Comparison of ENCODE assay signal across 8 cellular contexts in the genomic region with DNA sequence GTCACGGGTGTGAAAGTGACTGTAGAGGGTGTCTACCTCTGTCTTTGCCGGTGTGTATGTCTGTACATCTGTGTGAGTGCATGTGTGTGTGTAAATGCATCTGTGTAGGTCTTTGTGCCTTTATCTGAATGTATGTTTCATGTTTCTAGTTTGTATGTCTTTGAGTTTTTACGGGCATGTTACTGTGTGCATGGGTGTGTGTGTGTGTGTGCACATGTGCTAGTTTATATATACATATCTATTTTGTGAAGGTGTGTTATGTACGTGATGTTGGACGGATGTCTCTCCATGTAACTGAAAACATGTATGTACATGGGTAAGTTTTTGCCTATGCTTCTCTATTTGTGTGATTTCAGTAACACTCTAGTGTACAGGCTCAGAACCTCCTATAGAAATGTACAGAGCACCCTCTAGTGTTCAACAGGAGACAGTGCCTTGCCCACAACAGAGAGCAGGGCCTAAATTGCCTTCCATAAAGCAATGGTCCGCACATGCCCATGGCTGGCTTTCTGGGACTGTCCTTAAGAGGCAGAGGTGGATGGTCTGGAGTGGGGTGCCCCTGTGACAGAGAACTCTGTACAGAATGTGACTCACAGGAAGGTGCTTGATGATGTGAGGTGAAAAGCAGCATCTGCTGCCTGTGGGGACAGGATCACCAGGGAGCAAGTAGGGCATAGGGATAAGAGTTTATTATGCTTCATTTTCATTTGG.
DNase-seq lines count a peak whose midpoint lies in the region; ATAC-seq and TF ChIP-seq lines count a peak whose summit lies in the region.

No MANE protein-coding gene starts in this region.

- ATAC-seq in GM18499 (IDR thresholded peaks at IDR 0.05; ENCODE audit: insufficient read depth, unreplicated experiment): peak; percentile 97
- ATAC-seq in HG02763 (IDR thresholded peaks at IDR 0.05; ENCODE audit: unreplicated experiment): peak; percentile 98
- peak; percentile 93 to 94 for ATAC-seq in lower lobe of right lung

- no peaks in the 10 kb centered on the region for H3K9me3 ChIP-seq in lower lobe of right lung
- no peaks in the 10 kb centered on the region for H3K9me3 ChIP-seq in tibial nerve

- no peak overlapping the region for H3K27ac ChIP-seq in coronary artery
- no peak overlapping the region for H3K27ac ChIP-seq in lower lobe of right lung
- H3K27ac ChIP-seq in tibial nerve: no peak overlapping the region

- 46 to 48% methylated on average over 6 of the region's 6 CpGs for WGBS in tibial nerve, 2 donors

- TF ChIP-seq CTCF in coronary artery (IDR thresholded peaks at IDR 0.05) (peak; percentile 74), lower lobe of right lung (IDR thresholded peaks at IDR 0.05) (peak; percentile 91), tibial nerve (IDR thresholded peaks at IDR 0.05) (peak; percentile 72 to 85 (median 74))

- TF ChIP-seq POLR2A in tibial nerve (IDR thresholded peaks at IDR 0.05): no peak

- H3K36me3 ChIP-seq in lower lobe of right lung (no peaks in the 10 kb centered on the region), tibial nerve (no peaks in the 10 kb centered on the region)

- no peak for TF ChIP-seq EP300 in tibial nerve (IDR thresholded peaks at IDR 0.05)

- intact Hi-C loops in lower lobe of right lung (cut with DNase I): no loop called here

- peak; percentile 82 for DNase-seq in Ammon's horn (ENCODE audit: low spot score)
- peak; percentile 83 for DNase-seq in NAMALWA (ENCODE audit: low spot score)
- DNase-seq in SK-N-DZ (ENCODE audit: low spot score): peak; percentile 62
- no peak for DNase-seq in coronary artery (ENCODE audit: low spot score)
- no peak for DNase-seq in lower lobe of right lung
- peak in 1 of 2 donors; percentile 46 for DNase-seq in tibial nerve (ENCODE audit: low spot score in 2 of 2)

- H3K4me1 ChIP-seq in lower lobe of right lung (no peaks in the 10 kb centered on the region), tibial nerve (no peaks in the 10 kb centered on the region)

- H3K27me3 ChIP-seq in lower lobe of right lung (ENCODE audit: low read depth): no peaks in the 10 kb centered on the region
- no peaks in the 10 kb centered on the region for H3K27me3 ChIP-seq in tibial nerve

- no peak overlapping the region for H3K4me3 ChIP-seq in coronary artery
- no peak overlapping the region for H3K4me3 ChIP-seq in lower lobe of right lung
- H3K4me3 ChIP-seq in tibial nerve: no peak overlapping the region

Comparison
In these comparisons a context has a peak if more than half of its experiments do, and no peak if none do; other contexts are left out.
1. DNase-seq: peak in Ammon's horn (single experiment), NAMALWA (single experiment) and SK-N-DZ (single experiment); none in coronary artery (single experiment) and lower lobe of right lung (single experiment).
2. Peak in every context shown above with its lines, with median percentiles within 50 percentile points of each other: ATAC-seq and CTCF ChIP-seq.